14 cellular contexts compared by ENCODE assay signal in the genomic region with DNA sequence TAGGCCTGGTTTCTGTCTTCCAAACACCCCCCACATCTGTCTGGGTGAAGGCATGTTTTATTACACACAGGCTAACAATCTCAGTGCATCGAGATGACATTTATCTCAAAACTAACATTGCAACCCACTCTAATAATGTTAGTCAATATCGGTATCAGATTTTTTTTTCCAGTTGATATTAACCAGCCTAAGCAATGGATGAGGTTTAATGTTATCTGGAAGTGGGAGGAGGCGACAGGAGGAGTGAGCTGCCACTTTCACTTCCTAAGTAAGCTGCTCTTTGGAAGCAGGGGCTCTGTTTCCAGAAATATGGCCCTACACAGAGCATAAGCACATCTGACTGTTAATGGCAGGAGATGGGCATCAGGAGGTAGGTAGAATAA. TPM values are rescaled to one million over a fixed set of nuclear protein-coding genes. Genes with fewer than 3 reads are reported as not detected.
DNase-seq lines count a peak whose midpoint lies in the region; ATAC-seq, FAIRE-seq and TF ChIP-seq lines count a peak whose summit lies in the region.
"Had no signal": no experiment of that assay in that cellular context is flagged by ENCODE, and none has a peak within 500 bp of the region (broad histone marks: within the 10 kb centered on the region; RNA-seq: fewer than 3 reads in every experiment).

No MANE protein-coding gene starts in this region.

- ATAC-seq in HG03025 (IDR thresholded peaks at IDR 0.05; ENCODE audit: low FRiP score, unreplicated experiment), result no peak
- ATAC-seq: naive thymus-derived CD4-positive, alpha-beta T cell had no signal

- H3K4me1 ChIP-seq in ACC112 (ENCODE audit: control insufficient read depth, insufficient read depth, low read length, unreplicated experiment), result peaks cover 88% of the 10 kb centered on the region
- H3K4me1 ChIP-seq in HUES6 (ENCODE audit: control insufficient read depth, insufficient read depth, low read length), result peaks cover 52% of the 10 kb centered on the region
- peaks cover 85% of the 10 kb centered on the region for H3K4me1 ChIP-seq in osteoblast (ENCODE audit: insufficient read depth, low read length)

- peaks cover 91% of the 10 kb centered on the region for H3K4me1 Mint-ChIP-seq in dendritic cell treated with granulocyte-macrophage colony-stimulating factor and Interleukin-4, amounts not matched to agents 40 ng/mL and 50 ng/mL, for 4 days (ENCODE audit: low read depth)

- no peak for TF ChIP-seq CTCF in osteoblast (IDR thresholded peaks at IDR 0.05; ENCODE audit: extremely low read depth, low read depth, low read length)

- H3K36me3 Mint-ChIP-seq in dendritic cell treated with granulocyte-macrophage colony-stimulating factor and Interleukin-4, amounts not matched to agents 40 ng/mL and 50 ng/mL, for 4 days (ENCODE audit: low read depth), result peaks cover 85% of the 10 kb centered on the region

- H3K36me3 ChIP-seq in ACC112 (ENCODE audit: insufficient read depth, low read length), result no peaks in the 10 kb centered on the region
- H3K36me3 ChIP-seq in HUES6 (ENCODE audit: control insufficient read depth, insufficient read depth, low read length), result no peaks in the 10 kb centered on the region; the same call in 1 of the 2 replicates
- no peaks in the 10 kb centered on the region for H3K36me3 ChIP-seq in osteoblast (ENCODE audit: insufficient read depth, low read length)

- H3K27ac ChIP-seq in ACC112 (ENCODE audit: low read depth, low read length) (peak overlapping the region; percentile 94), HUES6 (ENCODE audit: low read depth, low read length) (no peak overlapping the region), osteoblast (ENCODE audit: low read depth, low read length) (peak overlapping the region; percentile 99)

- no peaks in the 10 kb centered on the region for H4K20me1 ChIP-seq in osteoblast (ENCODE audit: insufficient read depth, low read length)

- H3K9me3 Mint-ChIP-seq in dendritic cell treated with granulocyte-macrophage colony-stimulating factor and Interleukin-4, amounts not matched to agents 40 ng/mL and 50 ng/mL, for 4 days, result no peaks in the 10 kb centered on the region

- no peak for DNase-seq in osteoblast (ENCODE audit: insufficient read length, low spot score, missing footprints)
- DNase-seq in T1000 (lab: John Stamatoyannopoulos, UW), result no peak
- DNase-seq in frontal cortex (ENCODE audit: low spot score in 2 of 2), result no peak
- no peak for DNase-seq in NCI-H1092 treated with DMSO at 0.1 percent for 48 hours (lab: John Stamatoyannopoulos, UW)
- DNase-seq: activated T-cell treated with anti-CD3 and anti-CD28 coated beads for 4 hours; naive thymus-derived CD4-positive, alpha-beta T cell; NCI-H2081 treated with DMSO at 0.1 percent for 48 hours; stimulated activated CD4-positive, alpha-beta T cell treated with anti-CD3 and anti-CD28 coated beads, Interleukin-1b, Interleukin-23, amount 100 ng/mL, for 48 hours had no signal

- peak overlapping the region; percentile 80 for H3K27ac Mint-ChIP-seq in dendritic cell treated with granulocyte-macrophage colony-stimulating factor and Interleukin-4, amounts not matched to agents 40 ng/mL and 50 ng/mL, for 4 days
- H3K27ac Mint-ChIP-seq: activated naive CD8-positive, alpha-beta T cell had no signal

- H3K9me3 ChIP-seq in HUES6 (ENCODE audit: control insufficient read depth, insufficient read depth, low read depth, low read length) (no peaks in the 10 kb centered on the region), osteoblast (ENCODE audit: low read depth, low read length) (no peaks in the 10 kb centered on the region)

- peak overlapping the region; percentile 19; the same call in 1 of the 2 replicates for H3K4me3 ChIP-seq in ACC112 (ENCODE audit: low read depth, low read length)
- peak overlapping the region; percentile 22; the same call in 1 of the 2 replicates for H3K4me3 ChIP-seq in HUES6 (ENCODE audit: low read depth, low read length)
- no peak overlapping the region for H3K4me3 ChIP-seq in osteoblast (ENCODE audit: insufficient read depth, low read length)

- H3K27me3 Mint-ChIP-seq in dendritic cell treated with granulocyte-macrophage colony-stimulating factor and Interleukin-4, amounts not matched to agents 40 ng/mL and 50 ng/mL, for 4 days, result no peaks in the 10 kb centered on the region
- H3K27me3 Mint-ChIP-seq: activated naive CD8-positive, alpha-beta T cell; naive thymus-derived CD4-positive, alpha-beta T cell had no signal

- H3K27me3 ChIP-seq in ACC112 (ENCODE audit: insufficient read depth, low read length) (no peaks in the 10 kb centered on the region), HUES6 (ENCODE audit: control insufficient read depth, insufficient read depth, low read length) (peaks cover 2% of the 10 kb centered on the region; the same call in 1 of the 2 replicates), osteoblast (ENCODE audit: insufficient read depth, low read length) (no peaks in the 10 kb centered on the region)

- H3K79me2 ChIP-seq in ACC112 (ENCODE audit: control insufficient read depth, insufficient read depth, low read length, unreplicated experiment) (peaks cover 61% of the 10 kb centered on the region), osteoblast (ENCODE audit: insufficient read depth, low read length) (peaks cover 53% of the 10 kb centered on the region)

- no peak overlapping the region for H2AFZ ChIP-seq in ACC112 (ENCODE audit: low read length, unreplicated experiment)
- H2AFZ ChIP-seq in osteoblast (ENCODE audit: low read length), result no peak overlapping the region

- H3K9ac ChIP-seq in HUES6 (ENCODE audit: low read length), result no peak overlapping the region

- H3K4me3 Mint-ChIP-seq in dendritic cell treated with granulocyte-macrophage colony-stimulating factor and Interleukin-4, amounts not matched to agents 40 ng/mL and 50 ng/mL, for 4 days, result peak overlapping the region; percentile 61
- H3K4me3 Mint-ChIP-seq: activated naive CD8-positive, alpha-beta T cell had no signal

- intact Hi-C loops in dendritic cell treated with granulocyte-macrophage colony-stimulating factor and Interleukin-4, amounts not matched to agents 40 ng/mL and 50 ng/mL, for 4 days (cut with micrococcal nuclease), result no loop called here

- FAIRE-seq in frontal cortex (lab: Jason Lieb, UNC), result no peak
- FAIRE-seq: RCC 7860 had no signal

- H3K4me2 ChIP-seq in osteoblast (ENCODE audit: insufficient read depth, low read length), result peak overlapping the region; percentile 15

RNA-seq across cellular contexts. Expression of gene NOD1, which starts 5.2 kb away (rescaled TPM):
- total RNA-seq in osteoblast (7.6 and 7.7 TPM in 2 replicates), frontal cortex (0.82 TPM)

RNA-seq across cellular contexts. Expression of gene GGCT, which starts 31.2 kb away (rescaled TPM):
- total RNA-seq in osteoblast (24.2 and 26.8 TPM in 2 replicates), frontal cortex (23.2 TPM)
